2 cellular contexts compared by ENCODE assay signal in the genomic region with DNA sequence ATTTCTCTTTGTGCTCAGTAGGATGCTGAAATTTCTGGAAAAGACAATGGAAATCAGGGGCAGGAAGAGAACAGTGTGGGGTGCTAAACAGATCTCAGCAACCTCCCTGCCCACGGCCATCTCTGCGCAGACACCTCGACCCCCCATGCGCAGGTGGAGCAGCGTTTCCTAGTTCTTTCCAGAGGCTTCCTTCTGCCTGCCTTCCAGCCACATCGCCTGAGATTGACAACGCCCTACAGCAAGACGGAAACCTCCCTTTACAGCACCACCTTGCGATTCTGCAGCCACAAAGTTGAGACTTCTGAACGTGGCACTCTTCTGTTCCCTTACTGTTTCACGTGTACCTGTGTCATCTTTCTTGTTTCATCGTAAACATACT.
TF ChIP-seq lines count a peak whose summit lies in the region.

No MANE protein-coding gene starts in this region.

TF ChIP-seq in SK-N-SH, 30 proteins besides CTCF, POLR2A, EP300 and RAD21 (continued from another document):
- no peak for TF ChIP-seq GATA2 (CRISPR knock-in tag; IDR thresholded peaks at IDR 0.05)
- TF ChIP-seq, protein P1, sequence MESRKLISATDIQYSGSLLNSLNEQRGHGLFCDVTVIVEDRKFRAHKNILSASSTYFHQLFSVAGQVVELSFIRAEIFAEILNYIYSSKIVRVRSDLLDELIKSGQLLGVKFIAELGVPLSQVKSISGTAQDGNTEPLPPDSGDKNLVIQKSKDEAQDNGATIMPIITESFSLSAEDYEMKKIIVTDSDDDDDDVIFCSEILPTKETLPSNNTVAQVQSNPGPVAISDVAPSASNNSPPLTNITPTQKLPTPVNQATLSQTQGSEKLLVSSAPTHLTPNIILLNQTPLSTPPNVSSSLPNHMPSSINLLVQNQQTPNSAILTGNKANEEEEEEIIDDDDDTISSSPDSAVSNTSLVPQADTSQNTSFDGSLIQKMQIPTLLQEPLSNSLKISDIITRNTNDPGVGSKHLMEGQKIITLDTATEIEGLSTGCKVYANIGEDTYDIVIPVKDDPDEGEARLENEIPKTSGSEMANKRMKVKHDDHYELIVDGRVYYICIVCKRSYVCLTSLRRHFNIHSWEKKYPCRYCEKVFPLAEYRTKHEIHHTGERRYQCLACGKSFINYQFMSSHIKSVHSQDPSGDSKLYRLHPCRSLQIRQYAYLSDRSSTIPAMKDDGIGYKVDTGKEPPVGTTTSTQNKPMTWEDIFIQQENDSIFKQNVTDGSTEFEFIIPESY (IDR thresholded peaks at IDR 0.05; ENCODE audit: borderline replicate concordance, low read depth): no peak
- no peak for TF ChIP-seq CHD2 (IDR thresholded peaks at IDR 0.05; ENCODE audit: low read length, partially characterized antibody)
- TF ChIP-seq, protein P2, sequence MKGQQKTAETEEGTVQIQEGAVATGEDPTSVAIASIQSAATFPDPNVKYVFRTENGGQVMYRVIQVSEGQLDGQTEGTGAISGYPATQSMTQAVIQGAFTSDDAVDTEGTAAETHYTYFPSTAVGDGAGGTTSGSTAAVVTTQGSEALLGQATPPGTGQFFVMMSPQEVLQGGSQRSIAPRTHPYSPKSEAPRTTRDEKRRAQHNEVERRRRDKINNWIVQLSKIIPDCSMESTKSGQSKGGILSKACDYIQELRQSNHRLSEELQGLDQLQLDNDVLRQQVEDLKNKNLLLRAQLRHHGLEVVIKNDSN (IDR thresholded peaks at IDR 0.05; ENCODE audit: borderline replicate concordance, low read depth): no peak
- no peak for TF ChIP-seq YY1 (IDR thresholded peaks at IDR 0.05; ENCODE audit: low read depth)
- no peak for TF ChIP-seq RFX5 (IDR thresholded peaks at IDR 0.05; ENCODE audit: low read length)
- TF ChIP-seq SIN3A (IDR thresholded peaks at IDR 0.05; ENCODE audit: borderline replicate concordance, low read depth, low read length): no peak
- no peak for TF ChIP-seq EZH2phosphoT487 (IDR thresholded peaks at IDR 0.05; ENCODE audit: borderline replicate concordance, low read depth)
- no peak for TF ChIP-seq ELF1 (IDR thresholded peaks at IDR 0.05)
- no peak for TF ChIP-seq NFIC (IDR thresholded peaks at IDR 0.05; ENCODE audit: borderline replicate concordance)
- TF ChIP-seq SMC3 (IDR thresholded peaks at IDR 0.05; ENCODE audit: low read depth, low read length): no peak
- TF ChIP-seq TEAD4 (IDR thresholded peaks at IDR 0.05; ENCODE audit: borderline replicate concordance, insufficient read depth): no peak

TF ChIP-seq in SK-N-SH treated with all-trans-retinoic acid at 6 μM for 48 hours, 23 proteins besides CTCF, POLR2A, EP300 and RAD21 (continued from another document):
- no peak for TF ChIP-seq CSDC2 (CRISPR knock-in tag; IDR thresholded peaks at IDR 0.05)
- no peak for TF ChIP-seq OSR1 (CRISPR knock-in tag; IDR thresholded peaks at IDR 0.05)
- TF ChIP-seq RARB (CRISPR knock-in tag; IDR thresholded peaks at IDR 0.05): no peak
- no peak for TF ChIP-seq POU6F1 (CRISPR knock-in tag; IDR thresholded peaks at IDR 0.05; ENCODE audit: borderline replicate concordance, low read depth)
- no peak for TF ChIP-seq ARNTL (CRISPR knock-in tag; IDR thresholded peaks at IDR 0.05; ENCODE audit: borderline replicate concordance, low read depth)
- TF ChIP-seq ZNF565 (CRISPR knock-in tag; conservative IDR thresholded peaks at IDR 0.05; ENCODE audit: low read depth): no peak
- TF ChIP-seq PPARA (CRISPR knock-in tag; IDR thresholded peaks at IDR 0.05; ENCODE audit: borderline replicate concordance): no peak
